In genomic region chr15:64738231-64739095, GRCh38 we compare ENCODE assay signal across 18 cellular contexts. TPM values are rescaled to one million over a fixed set of nuclear protein-coding genes. Genes with fewer than 3 reads are reported as not detected.
DNase-seq lines count a peak whose midpoint lies in the region; ATAC-seq and TF ChIP-seq lines count a peak whose summit lies in the region.
"Had no signal": no experiment of that assay in that cellular context is flagged by ENCODE, and none has a peak within 500 bp of the region (broad histone marks: within the 10 kb centered on the region; RNA-seq: fewer than 3 reads in every experiment).

No MANE protein-coding gene starts in this region.

- H3K9ac ChIP-seq in BLaER1 (peak overlapping the region; percentile 32; the same call in 1 of the 2 replicates), muscle layer of colon (ENCODE audit: low read length) (peak overlapping the region; percentile 64), smooth muscle cell (ENCODE audit: low read depth) (no peak overlapping the region)

- peaks cover 60% of the 10 kb centered on the region for H3K4me1 ChIP-seq in BLaER1
- H3K4me1 ChIP-seq in muscle layer of colon (ENCODE audit: insufficient read depth, low read length) = peaks cover 59% of the 10 kb centered on the region
- H3K4me1 ChIP-seq in sigmoid colon = peaks cover 0 to 79% (median 69%) of the 10 kb centered on the region in 4 donors
- no peaks in the 10 kb centered on the region for H3K4me1 ChIP-seq in smooth muscle cell (ENCODE audit: low read depth)
- H3K4me1 ChIP-seq: A549, Caco-2 had no signal

- H3F3A ChIP-seq in smooth muscle cell (ENCODE audit: low read depth) = no peaks in the 10 kb centered on the region

- intact Hi-C loops in sigmoid colon (cut with DNase I) = loop anchor here (10.0 kb wide), 1 partner anchor 256 kb away; no protein-coding TSS in a partner anchor

- H2AFZ ChIP-seq in smooth muscle cell (ENCODE audit: low read depth) = no peak overlapping the region

- no peak for ATAC-seq in T-helper 17 cell
- no peak for ATAC-seq in HG02610 (IDR thresholded peaks at IDR 0.05; ENCODE audit: unreplicated experiment)
- ATAC-seq: A549, HCT116 had no signal

- H3K36me3 Mint-ChIP-seq in T-helper 17 cell (ENCODE audit: low read depth) = no peaks in the 10 kb centered on the region

- TF ChIP-seq CTCF in sigmoid colon (IDR thresholded peaks at IDR 0.05) (no peak), smooth muscle cell (IDR thresholded peaks at IDR 0.05; ENCODE audit: borderline replicate concordance, insufficient read depth, poor library complexity, severe bottlenecking) (no peak)

- WGBS in sigmoid colon, 2 donors = 90 to 91% methylated on average over 27 of the region's 27 CpGs
- WGBS in smooth muscle cell (ENCODE audit: low lambda C conversion rate) = 96% methylated on average over 27 of the region's 27 CpGs

- no peak for TF ChIP-seq POLR2A in sigmoid colon (IDR thresholded peaks at IDR 0.05)

- H3K4me1 Mint-ChIP-seq in T-helper 17 cell = no peaks in the 10 kb centered on the region

- no peak for TF ChIP-seq EP300 in sigmoid colon (IDR thresholded peaks at IDR 0.05)

- H3K79me2 ChIP-seq in smooth muscle cell (ENCODE audit: low read depth) = no peaks in the 10 kb centered on the region

- DNase-seq in T-helper 17 cell (no peak), sigmoid colon (no peak), smooth muscle cell (lab: John Stamatoyannopoulos, UW; ENCODE audit: unreplicated experiment) (no peak), SKM-1 treated with dmso at 0.1 percent for 144 hours (lab: John Stamatoyannopoulos, UW; ENCODE audit: unreplicated experiment) (no peak), NCI-H345 treated with DMSO at 0.1 percent for 48 hours (lab: John Stamatoyannopoulos, UW; ENCODE audit: unreplicated experiment) (no peak)
- DNase-seq: Caco-2, NCI-H1417, NCI-H1930, NCI-H2171, NCI-H524 had no signal

- H3K9me3 ChIP-seq in BLaER1 (no peaks in the 10 kb centered on the region), T-helper 17 cell (ENCODE audit: control insufficient read depth, low read length, poor library complexity, severe bottlenecking) (no peaks in the 10 kb centered on the region), muscle layer of colon (ENCODE audit: low read length) (no peaks in the 10 kb centered on the region), sigmoid colon (no peaks in the 10 kb centered on the region), smooth muscle cell (replicated peaks; ENCODE audit: low read depth) (no peaks in the 10 kb centered on the region)
- H3K9me3 ChIP-seq: A549, Caco-2 had no signal

- H3K4me2 ChIP-seq in BLaER1 (peak overlapping the region; percentile 88), smooth muscle cell (no peak overlapping the region)
- H3K4me2 ChIP-seq: A549 had no signal

- H3K27me3 Mint-ChIP-seq in T-helper 17 cell = peaks cover 11% of the 10 kb centered on the region
- H3K27me3 Mint-ChIP-seq: IgD-negative memory B cell had no signal

- H3K36me3 ChIP-seq in BLaER1 (no peaks in the 10 kb centered on the region), muscle layer of colon (ENCODE audit: insufficient read depth, low read length) (peaks cover 5% of the 10 kb centered on the region), sigmoid colon (peaks cover 0 to 21% (median under 1%) of the 10 kb centered on the region in 4 donors), smooth muscle cell (ENCODE audit: low read depth) (no peaks in the 10 kb centered on the region)

- H4K20me1 ChIP-seq in BLaER1 (no peaks in the 10 kb centered on the region), smooth muscle cell (ENCODE audit: low read depth) (no peaks in the 10 kb centered on the region)

- H3K27ac Mint-ChIP-seq in T-helper 17 cell = no peak overlapping the region
- H3K27ac Mint-ChIP-seq: IgD-negative memory B cell had no signal

- H3K4me3 ChIP-seq in BLaER1 = no peak overlapping the region
- H3K4me3 ChIP-seq in muscle layer of colon (ENCODE audit: low read depth in 1 of 2, low read length in 2 of 2) = peak overlapping the region in 1 of 2 donors; percentile 43
- H3K4me3 ChIP-seq in sigmoid colon = no peak overlapping the region
- H3K4me3 ChIP-seq in smooth muscle cell = no peak overlapping the region
- H3K4me3 ChIP-seq: A549 had no signal

- H3K4me3 Mint-ChIP-seq in T-helper 17 cell = peak overlapping the region; percentile 7
- H3K4me3 Mint-ChIP-seq: IgD-negative memory B cell had no signal

- H3K27me3 ChIP-seq in BLaER1 = no peaks in the 10 kb centered on the region
- H3K27me3 ChIP-seq in muscle layer of colon (ENCODE audit: control insufficient read depth in 1 of 2, insufficient read depth in 2 of 2, low read length in 2 of 2) = no peaks in the 10 kb centered on the region
- H3K27me3 ChIP-seq in sigmoid colon = no peaks in the 10 kb centered on the region
- H3K27me3 ChIP-seq in smooth muscle cell (ENCODE audit: low read depth) = no peaks in the 10 kb centered on the region

- H3K27ac ChIP-seq in BLaER1 = peak overlapping the region; percentile 50; the same call in 1 of the 2 replicates
- H3K27ac ChIP-seq in muscle layer of colon (ENCODE audit: low read depth, low read length) = peak overlapping the region; percentile 97
- peak overlapping the region; percentile 88 to 93 (median 90) for H3K27ac ChIP-seq in sigmoid colon
- H3K27ac ChIP-seq in smooth muscle cell (ENCODE audit: low read depth) = no peak overlapping the region
- H3K27ac ChIP-seq: A549 had no signal

RNA-seq across cellular contexts. Expression of gene RBPMS2, which starts 36.9 kb away (rescaled TPM):
- total RNA-seq in T-helper 17 cell (1 to 10 TPM in 1 of 2 donors, under 1 TPM in 1; 0.52 to 1.1 TPM), sigmoid colon (10 to 100 TPM; 22.1 to 58.2 (median 23.6) TPM), smooth muscle cell (0.81 and 1.5 TPM in 2 replicates)
- polyA plus RNA-seq in sigmoid colon (1 to 10 TPM in 2 of 3 donors, under 1 TPM in 1; 0.69 to 7.3 (median 4.8) TPM), smooth muscle cell (22.1 and 22.2 TPM in 2 replicates)
- total RNA-seq: LHCN-M2, RPMI7951 had no signal
